Comparison of ENCODE assay signal across 8 cellular contexts in the genomic region with DNA sequence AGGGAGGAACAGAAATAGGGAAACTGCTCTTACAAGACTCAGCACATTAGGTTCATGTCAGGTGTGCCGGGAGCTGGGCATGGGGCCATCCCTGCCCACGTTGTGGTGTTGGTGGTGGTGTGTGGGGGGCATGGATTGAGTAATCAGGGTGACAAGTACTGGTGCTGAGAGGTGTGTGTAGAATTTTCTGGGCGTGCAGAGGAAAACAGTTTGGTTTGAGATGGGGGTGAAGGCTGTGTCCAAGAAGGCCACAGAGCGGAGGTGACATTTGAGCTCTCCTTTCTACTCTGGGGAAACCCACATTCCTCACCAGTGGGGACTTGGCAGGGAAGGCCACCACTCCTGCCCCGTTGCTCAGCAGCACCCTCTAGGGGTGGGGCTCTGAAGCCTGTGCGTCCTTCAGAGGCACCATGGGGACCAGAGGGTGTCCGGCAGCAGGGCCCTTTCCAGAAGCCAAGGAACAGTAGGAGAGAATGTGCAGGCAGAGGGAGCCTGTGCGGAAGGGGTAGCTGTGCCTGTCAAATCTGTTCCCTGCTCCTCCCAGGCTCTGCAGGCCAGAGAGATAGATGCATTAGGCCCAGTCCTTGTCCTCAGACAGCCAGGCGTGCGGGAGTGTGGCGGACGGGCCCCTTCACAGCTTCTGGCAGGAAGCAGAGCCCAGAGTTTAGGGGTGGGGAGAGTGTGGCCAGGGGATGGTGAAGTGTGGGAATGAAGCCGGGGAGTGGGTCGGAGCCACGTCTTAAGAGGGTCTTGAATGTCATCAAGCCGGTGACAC. TPM values are rescaled to one million over a fixed set of nuclear protein-coding genes. Genes with fewer than 3 reads are reported as not detected.
A peak's percentile ranks its signal among the peaks of the same experiment; 100 is the strongest.
DNase-seq lines count a peak whose midpoint lies in the region; ATAC-seq, FAIRE-seq and TF ChIP-seq lines count a peak whose summit lies in the region.

No MANE protein-coding gene starts in this region.

- CTCF ChIA-PET in GM10248 (lab: Yijun Ruan, JAX), result interaction anchor here (0.7 to 4.3 kb wide), 11 partner anchors 10 to 142 kb away, joined by 3 to 16 read pairs (median 4); no protein-coding TSS in a partner anchor
- CTCF ChIA-PET in Panc1 (lab: Charles Lee), result interaction anchor here (0.5 to 1.5 kb wide), 2 partner anchors 11 to 353 kb away, joined by 5 to 15 read pairs; no protein-coding TSS in a partner anchor
- CTCF ChIA-PET in endothelial cell of umbilical vein (lab: Charles Lee), result interaction anchor here (1.2 to 2.2 kb wide), 5 partner anchors 9 to 143 kb away, joined by 3 to 30 read pairs (median 10); no protein-coding TSS in a partner anchor

- FAIRE-seq in endothelial cell of umbilical vein (lab: Jason Lieb, UNC), result no peak

- no peak for TF ChIP-seq POLR2A in endothelial cell of umbilical vein (IDR thresholded peaks at IDR 0.05; ENCODE audit: low read depth, low read length)

- H3K9me3 ChIP-seq in Panc1 (ENCODE audit: control insufficient read depth, insufficient read depth, low read depth, low read length), result no peaks in the 10 kb centered on the region
- no peaks in the 10 kb centered on the region for H3K9me3 ChIP-seq in endothelial cell of umbilical vein (replicated peaks; ENCODE audit: control insufficient read depth, insufficient read depth, low read length)

- H3K4me1 ChIP-seq in Panc1 (ENCODE audit: control insufficient read depth, insufficient read depth, low read length) (peaks cover 86% of the 10 kb centered on the region), endothelial cell of umbilical vein (ENCODE audit: control insufficient read depth, extremely low read depth, insufficient read depth, low read length) (peaks cover 14% of the 10 kb centered on the region)

- H3K27me3 ChIP-seq in Panc1 (ENCODE audit: control insufficient read depth, insufficient read depth, low read length), result no peaks in the 10 kb centered on the region
- no peaks in the 10 kb centered on the region for H3K27me3 ChIP-seq in endothelial cell of umbilical vein (ENCODE audit: control insufficient read depth in 2 of 2, insufficient read depth in 2 of 2, low read length in 2 of 2)

- H2AFZ ChIP-seq in endothelial cell of umbilical vein (ENCODE audit: low read depth, low read length), result no peak overlapping the region

- peak; percentile 32 for ATAC-seq in Panc1
- ATAC-seq in GM21786 (IDR thresholded peaks at IDR 0.05; ENCODE audit: unreplicated experiment), result no peak
- no peak for ATAC-seq in GM19455 (IDR thresholded peaks at IDR 0.05; ENCODE audit: unreplicated experiment)
- no peak for ATAC-seq in GM18520 (IDR thresholded peaks at IDR 0.05; ENCODE audit: unreplicated experiment)

- H3K4me3 ChIP-seq in Panc1 (ENCODE audit: low read depth in 2 of 2, low read length in 2 of 2), result no peak overlapping the region
- H3K4me3 ChIP-seq in endothelial cell of umbilical vein (replicated peaks in 1 of 3; ENCODE audit: insufficient read depth in 1 of 3, low read depth in 1 of 3, low read length in 3 of 3), result no peak overlapping the region

- DNase-seq in GM10248 (ENCODE audit: extremely low spot score) (no peak), Panc1 (ENCODE audit: low read depth, low spot score) (no peak), endothelial cell of umbilical vein (ENCODE audit: low read depth, low spot score) (no peak), NCI-H446 (lab: John Stamatoyannopoulos, UW) (no peak)
- peak; percentile 56 for DNase-seq in stimulated activated CD4-positive, alpha-beta T cell treated with anti-CD3 and anti-CD28 coated beads, Interleukin-1b, Interleukin-23, amount 100 ng/mL, for 48 hours

- intact Hi-C loops in Panc1 (cut with micrococcal nuclease; ENCODE audit: unreplicated experiment) (no loop called here), endothelial cell of umbilical vein (cut with micrococcal nuclease) (no loop called here)

- H3K9ac ChIP-seq in endothelial cell of umbilical vein (replicated peaks; ENCODE audit: extremely low read depth, insufficient read depth, low read length), result no peak overlapping the region

- H3K27ac ChIP-seq in Panc1 (ENCODE audit: low read length) (peak overlapping the region; percentile 94), endothelial cell of umbilical vein (ENCODE audit: insufficient read depth, low read depth, low read length) (no peak overlapping the region)

- no peaks in the 10 kb centered on the region for H3K79me2 ChIP-seq in endothelial cell of umbilical vein (ENCODE audit: control insufficient read depth, insufficient read depth, low read length)

- no TSS peak for BruUV-seq in Panc1 (replicated peaks; lab: Mats Ljungman, UMichigan)
- no TSS peak for BruUV-seq in endothelial cell of umbilical vein (replicated peaks; lab: Mats Ljungman, UMichigan)

- H4K20me1 ChIP-seq in endothelial cell of umbilical vein (replicated peaks; ENCODE audit: control insufficient read depth, extremely low read depth, insufficient read depth, low read length), result peaks cover 3% of the 10 kb centered on the region

- H3K9me1 ChIP-seq in endothelial cell of umbilical vein (replicated peaks; ENCODE audit: control insufficient read depth, extremely low read depth, insufficient read depth, low read length), result no peaks in the 10 kb centered on the region

- in situ Hi-C loops in Panc1 (cut with HindIII; ENCODE audit: low pct_unique_long_range_greater_than_20kb, low sequenced_read_pairs), result no loop called here

- POLR2A ChIA-PET in GM10248 (lab: Yijun Ruan, JAX), result no interaction called here
- POLR2A ChIA-PET in Panc1 (lab: Charles Lee), result interaction anchor here (0.7 kb wide), 1 partner anchor 36 kb away, joined by 4 read pairs; no protein-coding TSS in a partner anchor
- POLR2A ChIA-PET in endothelial cell of umbilical vein (lab: Charles Lee), result no interaction called here

- dilution Hi-C loops in endothelial cell of umbilical vein (cut with MboI; ENCODE audit: extremely low pct_ligation_motif_present, low sequenced_read_pairs), result no loop called here

- H3K36me3 ChIP-seq in Panc1 (ENCODE audit: control insufficient read depth, insufficient read depth, low read length) (no peaks in the 10 kb centered on the region), endothelial cell of umbilical vein (ENCODE audit: control insufficient read depth in 2 of 2, extremely low read depth in 1 of 2, insufficient read depth in 2 of 2, low read length in 2 of 2) (no peaks in the 10 kb centered on the region)

- TF ChIP-seq CTCF in GM10248 (IDR thresholded peaks at IDR 0.05; ENCODE audit: control extremely low read depth, extremely low read depth, low read depth, missing control alignments) (peak; percentile 59), Panc1 (IDR thresholded peaks at IDR 0.05) (peak; percentile 84), endothelial cell of umbilical vein (IDR thresholded peaks at IDR 0.05; ENCODE audit: extremely low read depth in 1 of 2, insufficient read depth in 1 of 2, low read depth in 1 of 2, low read length in 2 of 2) (peak; percentile 47 to 48)

- H3K4me2 ChIP-seq in endothelial cell of umbilical vein (ENCODE audit: insufficient read depth, low read length), result no peak overlapping the region

TF ChIP-seq in endothelial cell of umbilical vein, 7 proteins besides CTCF, POLR2A, EP300 and RAD21:
- TF ChIP-seq FOS (IDR thresholded peaks at IDR 0.05; ENCODE audit: borderline replicate concordance, insufficient read depth, low read length) (no peak), JUN (IDR thresholded peaks at IDR 0.05; ENCODE audit: borderline replicate concordance, insufficient read depth, insufficient read length, low read depth) (no peak), POLR2AphosphoS5 (IDR thresholded peaks at IDR 0.05; ENCODE audit: insufficient read depth, low read depth, low read length) (no peak), EZH2 (IDR thresholded peaks at IDR 0.05; ENCODE audit: borderline replicate concordance, low read depth, low read length, severe bottlenecking) (no peak), MYC (IDR thresholded peaks at IDR 0.05; ENCODE audit: low read depth, low read length) (no peak), GATA2 (IDR thresholded peaks at IDR 0.05; ENCODE audit: insufficient read depth, insufficient read length, low read depth, low read length) (no peak)
- TF ChIP-seq, protein P1, sequence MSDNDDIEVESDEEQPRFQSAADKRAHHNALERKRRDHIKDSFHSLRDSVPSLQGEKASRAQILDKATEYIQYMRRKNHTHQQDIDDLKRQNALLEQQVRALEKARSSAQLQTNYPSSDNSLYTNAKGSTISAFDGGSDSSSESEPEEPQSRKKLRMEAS (IDR thresholded peaks at IDR 0.05; ENCODE audit: insufficient read depth, insufficient read length), result no peak

RNA-seq across cellular contexts. Expression of a gene that starts 48.7 kb away (rescaled TPM):
- total RNA-seq in Panc1 (2021; ENCODE audit: unreplicated experiment) (97.5 TPM), endothelial cell of umbilical vein (14.2 and 18.3 TPM in 2 replicates)
- polyA plus RNA-seq in Panc1 (2012; ENCODE audit: insufficient read length), result 79.9 TPM
- polyA plus RNA-seq in endothelial cell of umbilical vein, result 4.2 TPM in 2 replicates
- 3.6 and 4.2 TPM in 2 replicates for polyA plus RNA-seq in endothelial cell of umbilical vein (2011; cell fraction: cytosol; rRNA removed)
- polyA plus RNA-seq in endothelial cell of umbilical vein (2011; cell fraction: nucleus; rRNA removed), result 13.2 and 17.1 TPM in 2 replicates
- 9.1 and 12.3 TPM in 2 replicates for polyA plus RNA-seq in endothelial cell of umbilical vein (2012)
- polyA minus RNA-seq in endothelial cell of umbilical vein, result 6.9 and 13.4 TPM in 2 replicates
- polyA minus RNA-seq in endothelial cell of umbilical vein (2011; cell fraction: cytosol; rRNA and poly(A)+ RNA removed), result 28.5 TPM
- polyA minus RNA-seq in endothelial cell of umbilical vein (2011; cell fraction: nucleus; rRNA and poly(A)+ RNA removed), result 18.1 and 32.8 TPM in 2 replicates
